Comparison of ENCODE assay signal across 12 cellular contexts in genomic region chr22:32351875-32352274, GRCh38. TPM values are rescaled to one million over a fixed set of nuclear protein-coding genes. Genes with fewer than 3 reads are reported as not detected.
"Had no signal": no experiment of that assay in that cellular context is flagged by ENCODE, and none has a peak within 500 bp of the region (broad histone marks: within the 10 kb centered on the region; RNA-seq: fewer than 3 reads in every experiment).

No MANE protein-coding gene starts in this region.

RNA-seq across cellular contexts. Expression of gene RFPL3, which starts 5.8 kb away (rescaled TPM):
- total RNA-seq: OCI-LY7, PC-3, PC-9, Peyer's patch, Right ventricle myocardium inferior, Right ventricle myocardium superior, RPMI7951, SJCRH30, SJSA1, SK-MEL-5, T-cell had no signal
- polyA plus RNA-seq: SK-N-SH had no signal
